Comparison of ENCODE assay signal across 18 cellular contexts in the genomic region with DNA sequence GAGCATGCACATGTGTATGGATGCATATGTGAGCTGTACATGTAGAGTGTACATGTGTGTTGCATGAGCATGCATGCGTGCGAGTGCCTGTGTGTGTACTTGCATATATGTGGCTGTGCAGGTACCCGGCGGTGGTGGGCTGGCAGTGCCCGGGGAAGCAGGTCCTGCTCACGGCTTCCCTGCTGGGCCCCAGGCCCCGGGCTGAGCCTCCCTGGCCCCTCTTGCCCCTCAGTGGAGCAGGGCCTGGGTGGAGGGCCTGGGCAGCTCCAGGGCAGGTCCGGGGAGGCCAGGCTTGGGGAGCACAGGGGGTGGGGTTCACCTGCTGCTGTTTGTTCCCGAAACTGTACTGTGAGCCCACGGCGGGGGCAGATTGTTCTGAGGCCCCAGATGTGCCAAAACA. TPM values are rescaled to one million over a fixed set of nuclear protein-coding genes. Genes with fewer than 3 reads are reported as not detected.
DNase-seq lines count a peak whose midpoint lies in the region; ATAC-seq and TF ChIP-seq lines count a peak whose summit lies in the region.
"Had no signal": no experiment of that assay in that cellular context is flagged by ENCODE, and none has a peak within 500 bp of the region (broad histone marks: within the 10 kb centered on the region; RNA-seq: fewer than 3 reads in every experiment).

No MANE protein-coding gene starts in this region.

- TF ChIP-seq EP300 in esophagus muscularis mucosa (IDR thresholded peaks at IDR 0.05), result no peak

- H3K27ac Mint-ChIP-seq in chondrocyte (ENCODE audit: unreplicated experiment), result no peak overlapping the region
- H3K27ac Mint-ChIP-seq: CD4-positive, alpha-beta memory T cell had no signal

- no peak for ATAC-seq in Right ventricle myocardium inferior
- no peak for ATAC-seq in left cardiac atrium
- no peak for ATAC-seq in mucosa of descending colon
- ATAC-seq: K562 had no signal

- H3K36me3 ChIP-seq in mucosa of descending colon (ENCODE audit: low read depth) (no peaks in the 10 kb centered on the region), spleen (no peaks in the 10 kb centered on the region), esophagus muscularis mucosa (no peaks in the 10 kb centered on the region)

- H3K4me3 ChIP-seq in mucosa of descending colon (no peak overlapping the region), spleen (no peak overlapping the region), esophagus muscularis mucosa (no peak overlapping the region)
- H3K4me3 ChIP-seq: K562 had no signal

- peaks cover 0 to 57% (median 0%) of the 10 kb centered on the region in 7 donors for H3K27me3 ChIP-seq in spleen (replicated peaks in 1 of 7)
- H3K27me3 ChIP-seq in esophagus muscularis mucosa, result peaks cover 0 to 76% (median 8%) of the 10 kb centered on the region in 4 donors

- no peak for TF ChIP-seq POLR2A in spleen (IDR thresholded peaks at IDR 0.05)
- no peak for TF ChIP-seq POLR2A in esophagus muscularis mucosa (IDR thresholded peaks at IDR 0.05; ENCODE audit: low read depth)

- no peaks in the 10 kb centered on the region for H3K36me3 Mint-ChIP-seq in chondrocyte (ENCODE audit: low read depth)
- H3K36me3 Mint-ChIP-seq: CD4-positive, alpha-beta memory T cell had no signal

- DNase-seq in Right ventricle myocardium inferior (ENCODE audit: missing footprints), result peak; percentile 44
- no peak for DNase-seq in left cardiac atrium
- DNase-seq in chondrocyte (ENCODE audit: low spot score), result peak; percentile 86
- peak in 2 of 3 donors; percentile 9 to 32 for DNase-seq in mucosa of descending colon
- peak; percentile 66 for DNase-seq in spleen
- DNase-seq in esophagus muscularis mucosa (ENCODE audit: extremely low spot score), result no peak
- DNase-seq in ACHN, result no peak
- DNase-seq in NCI-H345 (lab: John Stamatoyannopoulos, UW), result no peak
- DNase-seq: DMS153, GDM1, HCEC 1CT, NCI-H1092 treated with DMSO at 0.1 percent for 48 hours, NCI-H2081, NCI-H510A, NCI-H82 had no signal

- WGBS in spleen, 5 donors, result 89 to 99% (median 94%) methylated on average over 7 to 11 of the region's 11 CpGs
- WGBS in esophagus muscularis mucosa, result 81% methylated on average over 2 of the region's 11 CpGs

- TF ChIP-seq CTCF in chondrocyte (IDR thresholded peaks at IDR 0.05) (no peak), mucosa of descending colon (IDR thresholded peaks at IDR 0.05) (no peak), spleen (IDR thresholded peaks at IDR 0.05 in 8 of 11, conservative IDR thresholded peaks at IDR 0.05 in 3 of 11) (no peak), esophagus muscularis mucosa (IDR thresholded peaks at IDR 0.05) (no peak)

- in situ Hi-C loops in ACHN (cut with HindIII; ENCODE audit: low pct_ligation_motif_present, low pct_unique_long_range_greater_than_20kb, low sequenced_read_pairs), result no loop called here

- H3K4me1 Mint-ChIP-seq in chondrocyte (ENCODE audit: low read depth), result no peaks in the 10 kb centered on the region
- H3K4me1 Mint-ChIP-seq: CD4-positive, alpha-beta memory T cell had no signal

- no peaks in the 10 kb centered on the region for H3K9me3 Mint-ChIP-seq in chondrocyte (ENCODE audit: low read depth)
- H3K9me3 Mint-ChIP-seq: CD4-positive, alpha-beta memory T cell had no signal

- no peak overlapping the region for H3K4me3 Mint-ChIP-seq in chondrocyte (ENCODE audit: unreplicated experiment)
- H3K4me3 Mint-ChIP-seq: CD4-positive, alpha-beta memory T cell had no signal

- peaks cover 6% of the 10 kb centered on the region for H3K4me1 ChIP-seq in mucosa of descending colon (ENCODE audit: low read depth)
- H3K4me1 ChIP-seq in spleen, result peaks cover 0 to 20% (median 9%) of the 10 kb centered on the region in 6 donors
- H3K4me1 ChIP-seq in esophagus muscularis mucosa, result peaks cover 0 to 6% (median 0%) of the 10 kb centered on the region in 4 donors

- no peaks in the 10 kb centered on the region for H3K9me3 ChIP-seq in mucosa of descending colon
- no peaks in the 10 kb centered on the region for H3K9me3 ChIP-seq in spleen
- H3K9me3 ChIP-seq in esophagus muscularis mucosa, result no peaks in the 10 kb centered on the region

- H3K27me3 Mint-ChIP-seq in chondrocyte (ENCODE audit: low read depth), result no peaks in the 10 kb centered on the region
- H3K27me3 Mint-ChIP-seq: CD4-positive, alpha-beta memory T cell had no signal

- no peak overlapping the region for H3K27ac ChIP-seq in spleen
- H3K27ac ChIP-seq in esophagus muscularis mucosa (replicated peaks in 1 of 4), result no peak overlapping the region

- intact Hi-C loops in Right ventricle myocardium inferior (cut with DNase I), result no loop called here
- intact Hi-C loops in left cardiac atrium (cut with DNase I), result no loop called here
- intact Hi-C loops in mucosa of descending colon (cut with DNase I, micrococcal nuclease), result no loop called here
- intact Hi-C loops in spleen (cut with DNase I; ENCODE audit: low total_unique reads), result no loop called here
- intact Hi-C loops in esophagus muscularis mucosa (cut with DNase I), result no loop called here

RNA-seq across cellular contexts. Expression of a gene that starts 9.4 kb away (rescaled TPM):
- total RNA-seq in Right ventricle myocardium inferior (1.1 TPM), left cardiac atrium (10 to 100 TPM in 1 of 2 donors, 1 to 10 TPM in 1; 8.8 to 12.5 TPM), chondrocyte (0.53 to 1.6 TPM (median 1.6 TPM) in 3 replicates), mucosa of descending colon (under 1 TPM; 0.24 to 0.66 (median 0.26) TPM), spleen (1 to 10 TPM in 4 of 7 donors, under 1 TPM in 3; 0.50 to 3.1 (median 1.3) TPM), esophagus muscularis mucosa (under 1 TPM; under 0.01 to 0.45 (median 0.20) TPM)
- polyA plus RNA-seq in spleen, result under 1 TPM; 0.13 to 0.80 (median 0.29) TPM
- total RNA-seq: CD4-positive, alpha-beta memory T cell; RPMI7951 had no signal
- polyA plus RNA-seq: CD4-positive, alpha-beta memory T cell had no signal

RNA-seq across cellular contexts. Expression of a gene that starts 59.8 kb away (rescaled TPM):
- total RNA-seq in Right ventricle myocardium inferior (10.8 TPM), left cardiac atrium (10 to 100 TPM; 12.4 to 17.0 TPM), chondrocyte (23.5 to 25.6 TPM (median 24.0 TPM) in 3 replicates), mucosa of descending colon (10 to 100 TPM; 31.1 to 34.2 (median 31.5) TPM), spleen (10 to 100 TPM; 20.2 to 36.6 (median 31.5) TPM), esophagus muscularis mucosa (10 to 100 TPM; 15.4 to 23.7 (median 18.7) TPM)
- polyA plus RNA-seq in spleen, result 10 to 100 TPM; 19.9 to 29.6 (median 20.1) TPM

Comparison
In these comparisons a context has a peak if more than half of its experiments do, and no peak if none do; other contexts are left out.
1. DNase-seq: peak in Right ventricle myocardium inferior (single experiment), chondrocyte (single experiment), mucosa of descending colon (2 of 3) and spleen (single experiment); none in left cardiac atrium (single experiment), esophagus muscularis mucosa (single experiment), ACHN (single experiment) and NCI-H345 (single experiment).